Comparison of ENCODE assay signal across 8 cellular contexts in the genomic region with DNA sequence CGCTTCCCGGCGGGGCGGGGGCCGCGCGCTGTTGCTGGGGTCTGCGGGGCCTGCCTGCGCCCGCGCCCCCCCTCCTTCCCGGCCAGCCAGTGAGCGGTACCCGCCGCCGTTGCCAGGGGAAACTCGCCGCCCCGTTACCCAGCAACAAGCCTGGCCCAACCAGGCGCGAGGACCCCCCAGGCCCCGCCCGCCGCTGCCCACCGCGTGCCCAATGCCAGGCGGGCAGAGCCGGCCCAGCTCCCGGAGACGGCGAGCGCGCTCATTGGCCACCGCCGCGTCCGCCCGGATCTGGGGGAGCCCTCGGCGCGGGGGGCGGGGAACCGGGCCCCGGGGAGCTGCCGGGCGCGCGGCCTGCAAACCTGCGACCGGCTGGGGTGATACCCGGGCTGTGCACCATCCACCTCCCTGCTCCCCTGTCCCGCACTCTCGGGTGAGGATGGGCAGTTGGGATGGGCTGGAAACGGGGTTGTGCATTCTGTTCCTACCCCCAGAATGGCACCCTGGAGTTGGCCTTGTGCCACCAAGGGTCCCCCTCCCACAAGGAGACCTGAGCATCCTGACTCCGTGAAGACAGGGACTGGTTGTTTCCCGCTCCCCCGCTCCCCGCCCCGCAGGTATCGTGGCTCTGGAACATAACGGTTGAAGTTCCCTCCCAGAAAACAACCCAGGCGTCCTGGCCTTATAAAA. TPM values are rescaled to one million over a fixed set of nuclear protein-coding genes. Genes with fewer than 3 reads are reported as not detected.
DNase-seq lines count a peak whose midpoint lies in the region; ATAC-seq and TF ChIP-seq lines count a peak whose summit lies in the region.

No MANE protein-coding gene starts in this region.

- H2BK15ac ChIP-seq in H9 (ENCODE audit: low read depth, low read length): no peak overlapping the region

- ATAC-seq in T-helper 17 cell: peak; percentile 39
- ATAC-seq in stimulated activated naive CD8-positive, alpha-beta T cell treated with anti-CD3 and anti-CD28 coated beads, Interleukin-15, amount 100 ng/mL, for 72 hours: peak; percentile 16
- ATAC-seq in GM21619 (IDR thresholded peaks at IDR 0.05; ENCODE audit: unreplicated experiment): no peak

- H2BK12ac ChIP-seq in H9 (ENCODE audit: insufficient read length, low read depth, low read length): no peak overlapping the region

- H4K8ac ChIP-seq in H9 (replicated peaks; ENCODE audit: insufficient read length, low read depth, low read length): no peak overlapping the region

- no peak overlapping the region for H3K27ac ChIP-seq in ACC112 (ENCODE audit: low read depth, low read length)
- no peak overlapping the region for H3K27ac ChIP-seq in H9 (ENCODE audit: insufficient read length, low read depth, low read length)
- H3K27ac ChIP-seq in caudate nucleus (ENCODE audit: low read depth, low read length): no peak overlapping the region

- no peak for TF ChIP-seq CTCF in H9 (conservative IDR thresholded peaks at IDR 0.05)

- no peak overlapping the region for H2AK5ac ChIP-seq in H9 (ENCODE audit: insufficient read length, low read length)

- H3K27ac Mint-ChIP-seq in H9 (no peak overlapping the region), T-helper 17 cell (peak overlapping the region; percentile 27)
- no peak overlapping the region for H3K27ac Mint-ChIP-seq in stimulated activated naive CD8-positive, alpha-beta T cell treated with anti-CD3 and anti-CD28 coated beads, Interleukin-15, amount 100 ng/mL, for 72 hours

- peaks cover 0 to 3% of the 10 kb centered on the region in 2 experiments; a peak in 2 of 5 replicates for H3K9me3 Mint-ChIP-seq in H9
- no peaks in the 10 kb centered on the region for H3K9me3 Mint-ChIP-seq in stimulated activated naive CD8-positive, alpha-beta T cell treated with anti-CD3 and anti-CD28 coated beads, Interleukin-15, amount 100 ng/mL, for 72 hours

- H3K4ac ChIP-seq in H9 (ENCODE audit: low read depth, low read length): no peak overlapping the region

- H2BK120ac ChIP-seq in H9 (ENCODE audit: low read depth, low read length, poor library complexity, severe bottlenecking): no peak overlapping the region

- peaks cover 14% of the 10 kb centered on the region for H3K23me2 ChIP-seq in H9 (ENCODE audit: insufficient read length, low read depth, low read length, poor library complexity, severe bottlenecking)

- no peak overlapping the region for H3K56ac ChIP-seq in H9 (ENCODE audit: insufficient read length, low read depth, low read length)

- H3K27me3 Mint-ChIP-seq in H9 (ENCODE audit: low read depth) (peaks cover 28% of the 10 kb centered on the region), T-helper 17 cell (no peaks in the 10 kb centered on the region)
- H3K27me3 Mint-ChIP-seq in stimulated activated naive CD8-positive, alpha-beta T cell treated with anti-CD3 and anti-CD28 coated beads, Interleukin-15, amount 100 ng/mL, for 72 hours: peaks cover 6% of the 10 kb centered on the region

- H3K79me1 ChIP-seq in H9 (ENCODE audit: insufficient read depth, low read depth, low read length, poor library complexity, severe bottlenecking): no peaks in the 10 kb centered on the region

- no peaks in the 10 kb centered on the region for H3K36me3 ChIP-seq in ACC112 (ENCODE audit: insufficient read depth, low read length)

- no peaks in the 10 kb centered on the region for H4K20me1 ChIP-seq in H9 (ENCODE audit: control insufficient read depth, insufficient read depth, insufficient read length)

- H3K4me1 ChIP-seq in ACC112 (ENCODE audit: control insufficient read depth, insufficient read depth, low read length, unreplicated experiment) (peaks cover 8% of the 10 kb centered on the region), H9 (ENCODE audit: insufficient read depth, low read length) (peaks cover 3% of the 10 kb centered on the region; the same call in 1 of the 2 replicates)

- H3K9ac ChIP-seq in H9 (ENCODE audit: extremely low read depth, insufficient read length, low read length): no peak overlapping the region

- H3K79me2 ChIP-seq in ACC112 (ENCODE audit: control insufficient read depth, insufficient read depth, low read length, unreplicated experiment) (no peaks in the 10 kb centered on the region), H9 (ENCODE audit: insufficient read depth, low read length) (no peaks in the 10 kb centered on the region)

- peak overlapping the region; percentile 81 for H3K4me2 ChIP-seq in H9 (ENCODE audit: insufficient read depth, insufficient read length, low read length)

- H3K4me3 ChIP-seq in ACC112 (ENCODE audit: low read depth, low read length): peak overlapping the region; percentile 51

- no peak overlapping the region for H3K14ac ChIP-seq in H9 (ENCODE audit: insufficient read depth, low read length)

- H3K4me3 Mint-ChIP-seq in H9 (peak overlapping the region; percentile 22 to 69), T-helper 17 cell (no peak overlapping the region)
- peak overlapping the region in 1 of 2 donors; percentile 71 for H3K4me3 Mint-ChIP-seq in stimulated activated naive CD8-positive, alpha-beta T cell treated with anti-CD3 and anti-CD28 coated beads, Interleukin-15, amount 100 ng/mL, for 72 hours

- H4K91ac ChIP-seq in H9 (ENCODE audit: insufficient read length, low read depth, low read length): no peak overlapping the region

- H2BK5ac ChIP-seq in H9 (ENCODE audit: insufficient read length, low read length): no peak overlapping the region

- H3K9me3 ChIP-seq in H9 (ENCODE audit: control insufficient read depth, low read depth, low read length) (no peaks in the 10 kb centered on the region), T-helper 17 cell (ENCODE audit: control insufficient read depth, low read length, poor library complexity, severe bottlenecking) (no peaks in the 10 kb centered on the region)

- H3K36me3 Mint-ChIP-seq in H9 (ENCODE audit: insufficient read depth in 1 of 3, low read depth in 3 of 3) (no peaks in the 10 kb centered on the region; a peak in 1 of 7 replicates), T-helper 17 cell (ENCODE audit: low read depth) (no peaks in the 10 kb centered on the region)

- H4K5ac ChIP-seq in H9 (ENCODE audit: insufficient read length, low read depth, low read length): no peak overlapping the region

- H3K27me3 ChIP-seq in ACC112 (ENCODE audit: insufficient read depth, low read length) (peaks cover 5% of the 10 kb centered on the region; the same call in 1 of the 2 replicates), H9 (ENCODE audit: insufficient read depth, low read length) (peaks cover 2% of the 10 kb centered on the region; the same call in 1 of the 2 replicates)

- no peak overlapping the region for H3K23ac ChIP-seq in H9 (ENCODE audit: insufficient read length, low read depth, low read length)

- DNase-seq in H9 (peak; percentile 78), T-helper 17 cell (peak; percentile 52 to 72 (median 69)), caudate nucleus (lab: John Stamatoyannopoulos, UW) (peak in 58 of 61 donors; percentile 22 to 95 (median 74)), kidney glomerular epithelial cell (lab: John Stamatoyannopoulos, UW) (peak; percentile 38), OCI-M2 (lab: John Stamatoyannopoulos, UW; ENCODE audit: unreplicated experiment) (no peak)
- DNase-seq in stimulated activated naive CD8-positive, alpha-beta T cell treated with anti-CD3 and anti-CD28 coated beads, Interleukin-15, amount 100 ng/mL, for 72 hours: peak; percentile 55 to 61

- H2AFZ ChIP-seq in ACC112 (ENCODE audit: low read length, unreplicated experiment): no peak overlapping the region
- H2AFZ ChIP-seq in H9 (ENCODE audit: low read length): no peak overlapping the region

- H2BK20ac ChIP-seq in H9 (ENCODE audit: low read depth, low read length, poor library complexity, severe bottlenecking): no peak overlapping the region

- WGBS in H9 (ENCODE audit: extremely low coverage, insufficient read length, low lambda C conversion rate): no CpG with 5 or more reads among the region's 62 CpGs

- H3K4me1 Mint-ChIP-seq in H9 (peaks cover 15 to 24% of the 10 kb centered on the region in 2 experiments), T-helper 17 cell (peaks cover 19% of the 10 kb centered on the region)
- H3K4me1 Mint-ChIP-seq in stimulated activated naive CD8-positive, alpha-beta T cell treated with anti-CD3 and anti-CD28 coated beads, Interleukin-15, amount 100 ng/mL, for 72 hours: peaks cover 6% of the 10 kb centered on the region

- H3T11ph ChIP-seq in H9 (ENCODE audit: low read length): no peak overlapping the region

- H3K18ac ChIP-seq in H9 (ENCODE audit: insufficient read length, low read depth, low read length): no peak overlapping the region

RNA-seq across cellular contexts. Expression of gene BBC3, which starts 8.8 kb away (rescaled TPM):
- total RNA-seq in H9 (2021) (23.2 and 24.8 TPM in 2 replicates), T-helper 17 cell (10 to 100 TPM; 32.4 to 40.2 TPM)

RNA-seq across cellular contexts. Expression of gene CCDC9, which starts 16.6 kb away (rescaled TPM):
- total RNA-seq in H9 (2021) (34.4 and 36.9 TPM in 2 replicates), T-helper 17 cell (10 to 100 TPM; 35.6 to 53.7 TPM)

RNA-seq across cellular contexts. Expression of gene INAFM1, which starts 34.9 kb away (rescaled TPM):
- total RNA-seq in H9 (2021): 8.5 and 9.2 TPM in 2 replicates
- total RNA-seq in T-helper 17 cell: 1 to 10 TPM; 9.2 to 9.9 TPM
